7 cellular contexts compared by ENCODE assay signal in the genomic region with DNA sequence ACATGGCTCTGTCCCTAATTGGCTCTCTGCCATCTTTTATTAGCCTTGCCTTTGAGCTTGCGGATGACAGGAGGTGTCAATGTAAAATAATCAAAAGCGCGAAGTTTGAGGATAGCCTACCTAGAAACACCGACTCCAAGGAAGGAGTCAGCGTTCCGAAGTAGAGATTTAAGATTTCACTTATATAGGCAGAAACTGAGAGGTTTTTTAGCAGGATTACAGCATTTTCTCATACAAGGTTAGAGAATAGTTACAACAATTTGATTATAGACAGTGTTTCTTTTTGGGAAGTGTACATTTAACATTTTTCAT. TPM values are rescaled to one million over a fixed set of nuclear protein-coding genes. Genes with fewer than 3 reads are reported as not detected.
DNase-seq lines count a peak whose midpoint lies in the region; ATAC-seq and TF ChIP-seq lines count a peak whose summit lies in the region.

No MANE protein-coding gene starts in this region.

- no peaks in the 10 kb centered on the region for H3K9me3 ChIP-seq in mucosa of descending colon

- H3K4me1 ChIP-seq in mucosa of descending colon (ENCODE audit: low read depth) = no peaks in the 10 kb centered on the region

- H3K36me3 ChIP-seq in mucosa of descending colon (ENCODE audit: low read depth) = no peaks in the 10 kb centered on the region

- ATAC-seq in GM19328 (IDR thresholded peaks at IDR 0.05; ENCODE audit: unreplicated experiment) = peak; percentile 27
- peak; percentile 11 for ATAC-seq in HG03139 (IDR thresholded peaks at IDR 0.05; ENCODE audit: unreplicated experiment)
- ATAC-seq in mucosa of descending colon = peak; percentile 10

- DNase-seq in astrocyte of the spinal cord (ENCODE audit: low read depth, low spot score) (no peak), mucosa of descending colon (no peak), hippocampal formation (lab: John Stamatoyannopoulos, UW) (no peak), SKM-1 (lab: John Stamatoyannopoulos, UW; ENCODE audit: unreplicated experiment) (no peak), RPMI8226 (no peak)

- H3K4me3 ChIP-seq in astrocyte of the spinal cord (ENCODE audit: low read depth, low read length) (peak overlapping the region; percentile 73), mucosa of descending colon (peak overlapping the region; percentile 79)

- in situ Hi-C loops in astrocyte of the spinal cord (cut with HindIII; ENCODE audit: low sequenced_read_pairs) = no loop called here

- TF ChIP-seq CTCF in astrocyte of the spinal cord (IDR thresholded peaks at IDR 0.05; ENCODE audit: low read depth, low read length) (no peak), mucosa of descending colon (IDR thresholded peaks at IDR 0.05) (no peak)

- intact Hi-C loops in mucosa of descending colon (cut with DNase I, micrococcal nuclease) = no loop called here

RNA-seq across cellular contexts. Expression of gene NFXL1, which starts 0.5 kb away (rescaled TPM):
- total RNA-seq in mucosa of descending colon = 10 to 100 TPM; 12.0 to 14.1 (median 12.0) TPM
